Comparison of ENCODE assay signal across 8 cellular contexts in the genomic region with DNA sequence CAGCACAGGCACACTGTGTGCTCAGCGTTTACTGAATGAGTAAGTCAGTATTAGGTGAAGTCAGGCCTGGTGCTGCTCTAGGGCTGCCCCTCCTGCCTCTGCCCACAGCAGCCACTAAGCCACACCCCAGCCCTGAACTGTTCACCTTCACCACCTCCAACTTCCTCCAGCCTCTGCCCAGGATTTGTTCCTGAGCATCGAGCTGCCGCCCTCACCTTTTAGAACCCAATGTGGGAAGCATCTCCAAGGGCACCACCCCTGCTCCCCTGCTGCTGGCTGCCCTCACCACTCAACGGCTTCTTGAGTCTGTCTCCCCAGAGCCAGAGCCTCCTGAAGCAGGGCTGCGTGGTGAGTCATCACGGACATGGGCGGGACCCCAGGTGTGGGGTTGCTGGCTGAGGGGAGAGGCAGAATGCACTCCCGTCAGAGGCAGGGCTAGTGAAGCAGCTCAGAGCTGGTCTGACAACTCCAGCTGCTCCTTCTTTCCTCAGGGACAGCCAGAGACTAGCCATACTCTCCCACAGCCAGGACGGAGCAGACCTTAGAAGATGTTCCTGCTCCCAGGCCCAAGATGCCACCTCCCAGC. TPM values are rescaled to one million over a fixed set of nuclear protein-coding genes. Genes with fewer than 3 reads are reported as not detected.
DNase-seq lines count a peak whose midpoint lies in the region; ATAC-seq, FAIRE-seq and TF ChIP-seq lines count a peak whose summit lies in the region.

No MANE protein-coding gene starts in this region.

- peak overlapping the region in 3 of 4 donors; percentile 7 to 93 (median 35) for H3K27ac ChIP-seq in gastrocnemius medialis

- H3K4me1 Mint-ChIP-seq in effector memory CD8-positive, alpha-beta T cell (ENCODE audit: low read depth in 2 of 2): peaks cover 26 to 42% of the 10 kb centered on the region in 2 donors

- FAIRE-seq in HTR-8/SVneo (lab: Jason Lieb, UNC): peak; percentile 96

- CTCF ChIA-PET in HEK293T (lab: Yijun Ruan, JAX): no interaction called here

- ATAC-seq in effector memory CD8-positive, alpha-beta T cell (replicated peaks): peak; percentile 81
- ATAC-seq in gastrocnemius medialis: no peak

- intact Hi-C loops in gastrocnemius medialis (cut with DNase I; ENCODE audit: low total_unique reads): no loop called here

- peaks cover 0 to 23% of the 10 kb centered on the region in 2 donors for H3K36me3 ChIP-seq in gastrocnemius medialis

- H3K27me3 Mint-ChIP-seq in effector memory CD8-positive, alpha-beta T cell: no peaks in the 10 kb centered on the region

- TF ChIP-seq POLR2A in gastrocnemius medialis (IDR thresholded peaks at IDR 0.05): no peak

- H3K4me1 ChIP-seq in gastrocnemius medialis: peaks cover 51 to 53% of the 10 kb centered on the region in 2 donors

- POLR2A ChIA-PET in HEK293T (lab: Yijun Ruan, JAX): interaction anchor here (0.7 to 2.1 kb wide), 3 partner anchors 12 to 25 kb away, joined by 3 to 7 read pairs (median 4); partner anchors contain the start of genes HYAL3, IFRD2, NAA80 and TUSC2

- H3K9me3 Mint-ChIP-seq in effector memory CD8-positive, alpha-beta T cell: no peaks in the 10 kb centered on the region

- DNase-seq in HTR-8/SVneo (ENCODE audit: insufficient read length, low spot score) (peak; percentile 73), gastrocnemius medialis (no peak), mesenteric fat pad (ENCODE audit: low spot score) (no peak), HEK293T (ENCODE audit: extremely low spot score) (no peak), cerebellar nuclear complex (lab: John Stamatoyannopoulos, UW) (no peak), NCI-H2081 treated with DMSO at 0.1 percent for 48 hours (lab: John Stamatoyannopoulos, UW) (no peak)
- DNase-seq in activated CD4-positive, alpha-beta T cell treated with anti-CD3 and anti-CD28 coated beads for 1 hour: peak; percentile 52
- DNase-seq in effector memory CD8-positive, alpha-beta T cell: peak; percentile 73 to 79 (median 77)

- H3K27me3 ChIP-seq in gastrocnemius medialis: no peaks in the 10 kb centered on the region

- H3K4me3 Mint-ChIP-seq in effector memory CD8-positive, alpha-beta T cell: peak overlapping the region; percentile 74 to 79

- no peaks in the 10 kb centered on the region for H3K36me3 Mint-ChIP-seq in effector memory CD8-positive, alpha-beta T cell (ENCODE audit: insufficient read depth)

- no peak overlapping the region for H3K4me3 ChIP-seq in gastrocnemius medialis

- no peak for TF ChIP-seq CTCF in gastrocnemius medialis (IDR thresholded peaks at IDR 0.05 in 4 of 5, conservative IDR thresholded peaks at IDR 0.05 in 1 of 5)

- in situ Hi-C loops in gastrocnemius medialis (cut with MboI; ENCODE audit: low sequenced_read_pairs in 4 of 4): no loop called here

- H3K27ac Mint-ChIP-seq in effector memory CD8-positive, alpha-beta T cell: peak overlapping the region; percentile 90 to 97

- H3K9me3 ChIP-seq in gastrocnemius medialis: no peaks in the 10 kb centered on the region

TF ChIP-seq in HEK293T, 16 proteins besides CTCF, POLR2A, EP300 and RAD21:
- TF ChIP-seq FOXK2 (IDR thresholded peaks at IDR 0.05) (no peak), FOXM1 (IDR thresholded peaks at IDR 0.05; ENCODE audit: borderline replicate concordance) (no peak), ELF4 (IDR thresholded peaks at IDR 0.05) (no peak), BHLHE40 (IDR thresholded peaks at IDR 0.05; ENCODE audit: borderline replicate concordance) (no peak), PKNOX1 (IDR thresholded peaks at IDR 0.05) (no peak)
TF ChIP-seq in HEK293T: peak in this region for 0.

RNA-seq across cellular contexts. Expression of gene HYAL2, which starts 5.8 kb away (rescaled TPM):
- total RNA-seq in gastrocnemius medialis (10 to 100 TPM; 47.0 to 69.8 (median 65.4) TPM), mesenteric fat pad (118 TPM)

RNA-seq across cellular contexts. Expression of gene TUSC2, which starts 11.3 kb away (rescaled TPM):
- total RNA-seq in gastrocnemius medialis: 10 to 100 TPM; 38.5 to 72.7 (median 51.5) TPM
- total RNA-seq in mesenteric fat pad: 27.4 TPM

RNA-seq across cellular contexts. Expression of gene HYAL1, which starts 13.4 kb away (rescaled TPM):
- total RNA-seq in gastrocnemius medialis (10 to 100 TPM in 2 of 4 donors, 1 to 10 TPM in 2; 3.6 to 14.6 (median 9.1) TPM), mesenteric fat pad (11.2 TPM)

RNA-seq across cellular contexts. Expression of gene HYAL3, which starts 17.5 kb away (rescaled TPM):
- total RNA-seq in gastrocnemius medialis: 1 to 10 TPM in 3 of 4 donors, not detected in 1; 1.1 to 2.3 (median 1.2) TPM
- 1.4 TPM for total RNA-seq in mesenteric fat pad

RNA-seq across cellular contexts. Expression of gene NAA80, which starts 17.5 kb away (rescaled TPM):
- 10 to 100 TPM; 12.5 to 22.1 (median 14.8) TPM for total RNA-seq in gastrocnemius medialis
- 10.2 TPM for total RNA-seq in mesenteric fat pad

Comparison
In these comparisons a context has a peak if more than half of its experiments do, and no peak if none do; other contexts are left out.
1. DNase-seq: peak in HTR-8/SVneo (single experiment), activated CD4-positive, alpha-beta T cell treated with anti-CD3 and anti-CD28 coated beads for 1 hour (single experiment) and effector memory CD8-positive, alpha-beta T cell (3 of 3); none in gastrocnemius medialis (0 of 2), mesenteric fat pad (single experiment), HEK293T (single experiment), cerebellar nuclear complex (0 of 2) and NCI-H2081 treated with DMSO at 0.1 percent for 48 hours (single experiment).